Comparison of ENCODE assay signal across 30 cellular contexts in genomic region chr11:21401496-21401895, GRCh38.
"Had no signal": no experiment of that assay in that cellular context is flagged by ENCODE, and none has a peak within 500 bp of the region (broad histone marks: within the 10 kb centered on the region; RNA-seq: fewer than 3 reads in every experiment).

No MANE protein-coding gene starts in this region.

- H3K4me3 ChIP-seq: gastrocnemius medialis, heart right ventricle, hepatocyte had no signal

- H3K27me3 ChIP-seq: brain microvascular endothelial cell, gastrocnemius medialis, heart right ventricle, hepatocyte had no signal

- FAIRE-seq: astrocyte, colon had no signal

- H3K4me1 ChIP-seq: gastrocnemius medialis, heart right ventricle had no signal

- H3K36me3 ChIP-seq: brain microvascular endothelial cell, gastrocnemius medialis, heart right ventricle, WERI-Rb-1 had no signal

- H3K27ac ChIP-seq: brain microvascular endothelial cell, epithelial cell of prostate, gastrocnemius medialis, heart right ventricle, hepatocyte, WERI-Rb-1 had no signal

- ATAC-seq: activated CD4-positive, CD25-positive, alpha-beta regulatory T cell treated with anti-CD3 and anti-CD28 coated beads, Interleukin-2, amount 50 U/mL, for 24 hours; activated CD8-positive, alpha-beta T cell treated with anti-CD3 and anti-CD28 coated beads for 36 hours; activated T-cell treated with anti-CD3 and anti-CD28 coated beads, Interleukin-2, amount 50 U/mL, for 4 hours; activated T-helper 17 cell treated with anti-CD3 and anti-CD28 coated beads, Interleukin-2, amount 50 U/mL, for 72 hours; effector memory CD8-positive, alpha-beta T cell; gastrocnemius medialis; heart right ventricle; T-helper 17 cell had no signal

- DNase-seq: activated B cell treated with CpG ODN at 0.5 μM for 24 hours; activated CD4-positive, alpha-beta T cell treated with anti-CD3 and anti-CD28 coated beads for 48 hours; activated CD4-positive, alpha-beta T cell treated with anti-CD3 and anti-CD28 coated beads, Interleukin-2, amount 50 U/mL, for 1 hour; activated CD4-positive, alpha-beta T cell treated with anti-CD3 and anti-CD28 coated beads, Interleukin-2, amount 50 U/mL, for 48 hours; activated CD8-positive, alpha-beta memory T cell treated with anti-CD3 and anti-CD28 coated beads for 24 hours; activated CD8-positive, alpha-beta T cell treated with anti-CD3 and anti-CD28 coated beads for 36 hours; activated effector memory CD4-positive, alpha-beta T cell treated with Interleukin-2 at 50 U/mL for 16 hours; activated gamma-delta T cell treated with Interleukin-2 at 50 U/mL for 16 hours; activated naive CD4-positive, alpha-beta T cell treated with anti-CD3 and anti-CD28 coated beads, Interleukin-2, amount 50 U/mL, for 16 hours; activated naive CD4-positive, alpha-beta T cell treated with Interleukin-2 at 50 U/mL for 16 hours; activated T-cell treated with anti-CD3 and anti-CD28 coated beads, Interleukin-2, amount 50 U/mL, for 4 hours; amniotic stem cell; brain microvascular endothelial cell; caudate nucleus; cortex of kidney; dermis blood vessel endothelial cell; effector CD4-positive, alpha-beta T cell; effector memory CD8-positive, alpha-beta T cell; foreskin fibroblast; gastrocnemius medialis; heart right ventricle; T-helper 17 cell; T1000; WERI-Rb-1 had no signal
